In genomic region chr20:45934046-45934586, GRCh38 we compare ENCODE assay signal across 8 cellular contexts. TPM values are rescaled to one million over a fixed set of nuclear protein-coding genes. Genes with fewer than 3 reads are reported as not detected.
DNase-seq lines count a peak whose midpoint lies in the region; ATAC-seq and TF ChIP-seq lines count a peak whose summit lies in the region.

No MANE protein-coding gene starts in this region.

- peaks cover 18% of the 10 kb centered on the region for H3K36me3 ChIP-seq in rectal smooth muscle tissue (ENCODE audit: control insufficient read depth, insufficient read depth, low read length)

- no peaks in the 10 kb centered on the region for H3K9me3 ChIP-seq in right cardiac atrium (ENCODE audit: control insufficient read depth, low read length)

- H3K9ac ChIP-seq in rectal smooth muscle tissue (ENCODE audit: low read length): peak overlapping the region; percentile 99

- H3K4me3 ChIP-seq in right cardiac atrium (ENCODE audit: low read length): peak overlapping the region; percentile 89
- peak overlapping the region; percentile 99 for H3K4me3 ChIP-seq in rectal smooth muscle tissue (ENCODE audit: low read length)

- in situ Hi-C loops in GM13976 (cut with MboI; ENCODE audit: low sequenced_read_pairs, unreplicated experiment): no loop called here

- H3K4me1 ChIP-seq in right cardiac atrium (ENCODE audit: control insufficient read depth, insufficient read depth, low read length): peaks cover 6% of the 10 kb centered on the region
- H3K4me1 ChIP-seq in rectal smooth muscle tissue (ENCODE audit: control insufficient read depth, insufficient read depth, low read length): peaks cover 5% of the 10 kb centered on the region

- under 1% methylated on average over 34 of the region's 34 CpGs for WGBS in right cardiac atrium

- H3K27ac ChIP-seq in angular gyrus (ENCODE audit: low read depth, low read length) (peak overlapping the region; percentile 100), right cardiac atrium (ENCODE audit: low read length) (peak overlapping the region; percentile 80), rectal smooth muscle tissue (ENCODE audit: low read depth, low read length) (peak overlapping the region; percentile 100)

- H3K27me3 ChIP-seq in right cardiac atrium (ENCODE audit: control insufficient read depth, insufficient read depth) (no peaks in the 10 kb centered on the region), rectal smooth muscle tissue (ENCODE audit: control insufficient read depth, insufficient read depth, low read length) (no peaks in the 10 kb centered on the region)

- intact Hi-C loops in right cardiac atrium (cut with DNase I): loop anchor here in 2 of 4 donors (2.0 to 10.0 kb wide), 2 partner anchors 43 to 99 kb away; partner anchors contain the start of genes CTSA (in 1 of the 2), NEURL2 (in 1 of the 2) and SNX21 (in 1 of the 2)

- TF ChIP-seq CTCF in GM13976 (IDR thresholded peaks at IDR 0.05; ENCODE audit: borderline replicate concordance, control extremely low read depth, extremely low read depth, insufficient read depth, missing control alignments): no peak

- peak; percentile 45 for DNase-seq in AG08396 (ENCODE audit: low spot score)
- DNase-seq in GM13976 (ENCODE audit: low spot score): peak; percentile 73
- DNase-seq in NCI-H526 treated with DMSO at 0.1 percent for 48 hours (lab: John Stamatoyannopoulos, UW): peak; percentile 40
- peak; percentile 82 to 93 (median 91) for DNase-seq in right cardiac atrium

- peak; percentile 8 for ATAC-seq in HG03045 (IDR thresholded peaks at IDR 0.05; ENCODE audit: unreplicated experiment)
- ATAC-seq in right cardiac atrium: peak; percentile 58 to 63
- no peak for ATAC-seq in HG03457 (IDR thresholded peaks at IDR 0.05; ENCODE audit: unreplicated experiment)

RNA-seq across cellular contexts. Expression of gene PCIF1, which starts 0.4 kb away (rescaled TPM):
- 10 to 100 TPM; 28.0 to 31.8 (median 29.6) TPM for total RNA-seq in right cardiac atrium
- polyA plus RNA-seq in right cardiac atrium: 22.2 TPM

RNA-seq across cellular contexts. Expression of gene PLTP, which starts 22.2 kb away (rescaled TPM):
- total RNA-seq in right cardiac atrium: 100 to 1,000 TPM in 2 of 4 donors, 10 to 100 TPM in 2; 63.7 to 117 (median 90.4) TPM
- 34.3 TPM for polyA plus RNA-seq in right cardiac atrium

RNA-seq across cellular contexts. Expression of gene ZNF335, which starts 37.9 kb away (rescaled TPM):
- total RNA-seq in right cardiac atrium: 10 to 100 TPM in 1 of 4 donors, 1 to 10 TPM in 3; 8.2 to 10.1 (median 8.6) TPM
- polyA plus RNA-seq in right cardiac atrium: 6.4 TPM

RNA-seq across cellular contexts. Expression of gene CTSA, which starts 43.0 kb away (rescaled TPM):
- total RNA-seq in right cardiac atrium: 100 to 1,000 TPM; 102 to 134 (median 112) TPM
- polyA plus RNA-seq in right cardiac atrium: 126 TPM

RNA-seq across cellular contexts. Expression of gene NEURL2, which starts 43.1 kb away (rescaled TPM):
- 1 to 10 TPM; 7.5 to 9.8 (median 7.9) TPM for total RNA-seq in right cardiac atrium
- polyA plus RNA-seq in right cardiac atrium: 7.0 TPM

Comparison
In these comparisons a context has a peak if more than half of its experiments do, and no peak if none do; other contexts are left out.
1. DNase-seq: peak in every context shown above with its lines; median percentile 91 in right cardiac atrium; 73 in GM13976; 45 in AG08396; 40 in NCI-H526 treated with DMSO at 0.1 percent for 48 hours.